ENCODE assay signal across 1 cellular context in the genomic region with DNA sequence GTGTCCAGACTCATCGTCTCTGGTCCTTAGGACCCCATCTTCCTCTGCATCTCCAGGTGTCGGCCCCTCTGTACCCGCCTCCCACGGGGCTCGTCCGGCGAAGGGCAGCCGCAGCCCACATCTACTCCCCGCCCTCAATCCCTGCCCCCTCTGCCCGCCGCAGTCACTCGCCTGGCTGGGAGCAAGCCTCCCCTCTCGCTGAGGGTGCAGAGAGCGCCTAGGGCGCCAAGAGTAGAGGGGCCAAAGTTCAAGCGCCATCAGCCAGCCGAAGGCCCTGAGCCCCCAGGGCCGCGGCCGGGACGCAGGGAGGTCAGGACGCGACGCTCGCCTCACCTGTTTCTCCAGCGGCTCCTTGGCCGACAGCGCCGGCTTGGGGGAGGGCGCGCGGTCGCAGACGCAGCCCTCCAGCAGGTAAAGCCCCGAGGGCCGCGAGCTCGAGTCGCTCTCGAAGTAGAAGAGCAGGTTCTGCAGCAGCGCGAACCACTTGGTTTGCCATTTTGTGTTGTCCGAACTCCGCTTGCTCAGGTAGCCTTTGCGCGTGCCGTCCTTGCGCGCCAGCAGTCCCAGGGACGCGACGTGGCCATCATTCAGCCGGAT.
TF ChIP-seq lines count a peak whose summit lies in the region.

No MANE protein-coding gene starts in this region.

TF ChIP-seq in HEK293, 187 proteins besides CTCF, POLR2A, EP300 and RAD21 (continued from another document):
- TF ChIP-seq, protein P1, sequence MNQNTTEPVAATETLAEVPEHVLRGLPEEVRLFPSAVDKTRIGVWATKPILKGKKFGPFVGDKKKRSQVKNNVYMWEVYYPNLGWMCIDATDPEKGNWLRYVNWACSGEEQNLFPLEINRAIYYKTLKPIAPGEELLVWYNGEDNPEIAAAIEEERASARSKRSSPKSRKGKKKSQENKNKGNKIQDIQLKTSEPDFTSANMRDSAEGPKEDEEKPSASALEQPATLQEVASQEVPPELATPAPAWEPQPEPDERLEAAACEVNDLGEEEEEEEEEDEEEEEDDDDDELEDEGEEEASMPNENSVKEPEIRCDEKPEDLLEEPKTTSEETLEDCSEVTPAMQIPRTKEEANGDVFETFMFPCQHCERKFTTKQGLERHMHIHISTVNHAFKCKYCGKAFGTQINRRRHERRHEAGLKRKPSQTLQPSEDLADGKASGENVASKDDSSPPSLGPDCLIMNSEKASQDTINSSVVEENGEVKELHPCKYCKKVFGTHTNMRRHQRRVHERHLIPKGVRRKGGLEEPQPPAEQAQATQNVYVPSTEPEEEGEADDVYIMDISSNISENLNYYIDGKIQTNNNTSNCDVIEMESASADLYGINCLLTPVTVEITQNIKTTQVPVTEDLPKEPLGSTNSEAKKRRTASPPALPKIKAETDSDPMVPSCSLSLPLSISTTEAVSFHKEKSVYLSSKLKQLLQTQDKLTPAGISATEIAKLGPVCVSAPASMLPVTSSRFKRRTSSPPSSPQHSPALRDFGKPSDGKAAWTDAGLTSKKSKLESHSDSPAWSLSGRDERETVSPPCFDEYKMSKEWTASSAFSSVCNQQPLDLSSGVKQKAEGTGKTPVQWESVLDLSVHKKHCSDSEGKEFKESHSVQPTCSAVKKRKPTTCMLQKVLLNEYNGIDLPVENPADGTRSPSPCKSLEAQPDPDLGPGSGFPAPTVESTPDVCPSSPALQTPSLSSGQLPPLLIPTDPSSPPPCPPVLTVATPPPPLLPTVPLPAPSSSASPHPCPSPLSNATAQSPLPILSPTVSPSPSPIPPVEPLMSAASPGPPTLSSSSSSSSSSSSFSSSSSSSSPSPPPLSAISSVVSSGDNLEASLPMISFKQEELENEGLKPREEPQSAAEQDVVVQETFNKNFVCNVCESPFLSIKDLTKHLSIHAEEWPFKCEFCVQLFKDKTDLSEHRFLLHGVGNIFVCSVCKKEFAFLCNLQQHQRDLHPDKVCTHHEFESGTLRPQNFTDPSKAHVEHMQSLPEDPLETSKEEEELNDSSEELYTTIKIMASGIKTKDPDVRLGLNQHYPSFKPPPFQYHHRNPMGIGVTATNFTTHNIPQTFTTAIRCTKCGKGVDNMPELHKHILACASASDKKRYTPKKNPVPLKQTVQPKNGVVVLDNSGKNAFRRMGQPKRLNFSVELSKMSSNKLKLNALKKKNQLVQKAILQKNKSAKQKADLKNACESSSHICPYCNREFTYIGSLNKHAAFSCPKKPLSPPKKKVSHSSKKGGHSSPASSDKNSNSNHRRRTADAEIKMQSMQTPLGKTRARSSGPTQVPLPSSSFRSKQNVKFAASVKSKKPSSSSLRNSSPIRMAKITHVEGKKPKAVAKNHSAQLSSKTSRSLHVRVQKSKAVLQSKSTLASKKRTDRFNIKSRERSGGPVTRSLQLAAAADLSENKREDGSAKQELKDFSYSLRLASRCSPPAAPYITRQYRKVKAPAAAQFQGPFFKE (tag by site-specific recombination; IDR thresholded peaks at IDR 0.05; ENCODE audit: borderline replicate concordance), result no peak
- TF ChIP-seq ZNF596 (tag by site-specific recombination; IDR thresholded peaks at IDR 0.05), result no peak
- no peak for TF ChIP-seq ZFP37 (tag by site-specific recombination; IDR thresholded peaks at IDR 0.05)
- TF ChIP-seq, protein P2, sequence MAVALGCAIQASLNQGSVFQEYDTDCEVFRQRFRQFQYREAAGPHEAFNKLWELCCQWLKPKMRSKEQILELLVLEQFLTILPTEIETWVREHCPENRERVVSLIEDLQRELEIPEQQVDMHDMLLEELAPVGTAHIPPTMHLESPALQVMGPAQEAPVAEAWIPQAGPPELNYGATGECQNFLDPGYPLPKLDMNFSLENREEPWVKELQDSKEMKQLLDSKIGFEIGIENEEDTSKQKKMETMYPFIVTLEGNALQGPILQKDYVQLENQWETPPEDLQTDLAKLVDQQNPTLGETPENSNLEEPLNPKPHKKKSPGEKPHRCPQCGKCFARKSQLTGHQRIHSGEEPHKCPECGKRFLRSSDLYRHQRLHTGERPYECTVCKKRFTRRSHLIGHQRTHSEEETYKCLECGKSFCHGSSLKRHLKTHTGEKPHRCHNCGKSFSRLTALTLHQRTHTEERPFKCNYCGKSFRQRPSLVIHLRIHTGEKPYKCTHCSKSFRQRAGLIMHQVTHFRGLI (tag by site-specific recombination; IDR thresholded peaks at IDR 0.05), result no peak
- no peak for TF ChIP-seq ZNF121 (tag by site-specific recombination; IDR thresholded peaks at IDR 0.05)
- no peak for TF ChIP-seq ZNF629 (tag by site-specific recombination; IDR thresholded peaks at IDR 0.05)
- no peak for TF ChIP-seq RBAK (tag by site-specific recombination; IDR thresholded peaks at IDR 0.05)
- TF ChIP-seq OVOL3 (tag by site-specific recombination; IDR thresholded peaks at IDR 0.05), result no peak
- no peak for TF ChIP-seq ZNF792 (tag by site-specific recombination; IDR thresholded peaks at IDR 0.05)
- TF ChIP-seq ZNF341 (tag by site-specific recombination; IDR thresholded peaks at IDR 0.05; ENCODE audit: low read depth), result no peak
- no peak for TF ChIP-seq ZNF10 (tag by site-specific recombination; IDR thresholded peaks at IDR 0.05)
- TF ChIP-seq ZNF549 (tag by site-specific recombination; IDR thresholded peaks at IDR 0.05), result no peak
- no peak for TF ChIP-seq ZNF530 (tag by site-specific recombination; IDR thresholded peaks at IDR 0.05; ENCODE audit: low read depth)
- no peak for TF ChIP-seq TCF7L2 (IDR thresholded peaks at IDR 0.05; ENCODE audit: borderline replicate concordance, low read depth, low read length)
- no peak for TF ChIP-seq ZNF707 (tag by site-specific recombination; IDR thresholded peaks at IDR 0.05)
- no peak for TF ChIP-seq ZNF558 (tag by site-specific recombination; IDR thresholded peaks at IDR 0.05)
- TF ChIP-seq SP2 (tag by site-specific recombination; IDR thresholded peaks at IDR 0.05), result peak; percentile 33; the same call in 1 of the 2 replicates
- peak; percentile 53 for TF ChIP-seq GLIS2 (tag by site-specific recombination; IDR thresholded peaks at IDR 0.05)
- no peak for TF ChIP-seq GFI1B (tag by site-specific recombination; IDR thresholded peaks at IDR 0.05)
- no peak for TF ChIP-seq ZNF223 (tag by site-specific recombination; IDR thresholded peaks at IDR 0.05)
- TF ChIP-seq, protein P3, sequence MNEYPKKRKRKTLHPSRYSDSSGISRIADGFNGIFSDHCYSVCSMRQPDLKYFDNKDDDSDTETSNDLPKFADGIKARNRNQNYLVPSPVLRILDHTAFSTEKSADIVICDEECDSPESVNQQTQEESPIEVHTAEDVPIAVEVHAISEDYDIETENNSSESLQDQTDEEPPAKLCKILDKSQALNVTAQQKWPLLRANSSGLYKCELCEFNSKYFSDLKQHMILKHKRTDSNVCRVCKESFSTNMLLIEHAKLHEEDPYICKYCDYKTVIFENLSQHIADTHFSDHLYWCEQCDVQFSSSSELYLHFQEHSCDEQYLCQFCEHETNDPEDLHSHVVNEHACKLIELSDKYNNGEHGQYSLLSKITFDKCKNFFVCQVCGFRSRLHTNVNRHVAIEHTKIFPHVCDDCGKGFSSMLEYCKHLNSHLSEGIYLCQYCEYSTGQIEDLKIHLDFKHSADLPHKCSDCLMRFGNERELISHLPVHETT (tag by site-specific recombination; IDR thresholded peaks at IDR 0.05), result no peak
- no peak for TF ChIP-seq ZNF394 (tag by site-specific recombination; IDR thresholded peaks at IDR 0.05; ENCODE audit: borderline replicate concordance)
- no peak for TF ChIP-seq GLIS1 (tag by site-specific recombination; IDR thresholded peaks at IDR 0.05)
- TF ChIP-seq, protein P4, sequence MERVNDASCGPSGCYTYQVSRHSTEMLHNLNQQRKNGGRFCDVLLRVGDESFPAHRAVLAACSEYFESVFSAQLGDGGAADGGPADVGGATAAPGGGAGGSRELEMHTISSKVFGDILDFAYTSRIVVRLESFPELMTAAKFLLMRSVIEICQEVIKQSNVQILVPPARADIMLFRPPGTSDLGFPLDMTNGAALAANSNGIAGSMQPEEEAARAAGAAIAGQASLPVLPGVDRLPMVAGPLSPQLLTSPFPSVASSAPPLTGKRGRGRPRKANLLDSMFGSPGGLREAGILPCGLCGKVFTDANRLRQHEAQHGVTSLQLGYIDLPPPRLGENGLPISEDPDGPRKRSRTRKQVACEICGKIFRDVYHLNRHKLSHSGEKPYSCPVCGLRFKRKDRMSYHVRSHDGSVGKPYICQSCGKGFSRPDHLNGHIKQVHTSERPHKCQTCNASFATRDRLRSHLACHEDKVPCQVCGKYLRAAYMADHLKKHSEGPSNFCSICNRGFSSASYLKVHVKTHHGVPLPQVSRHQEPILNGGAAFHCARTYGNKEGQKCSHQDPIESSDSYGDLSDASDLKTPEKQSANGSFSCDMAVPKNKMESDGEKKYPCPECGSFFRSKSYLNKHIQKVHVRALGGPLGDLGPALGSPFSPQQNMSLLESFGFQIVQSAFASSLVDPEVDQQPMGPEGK (tag by site-specific recombination; IDR thresholded peaks at IDR 0.05), result peak; percentile 18; the same call in 1 of the 2 replicates
- no peak for TF ChIP-seq ZNF175 (tag by site-specific recombination; IDR thresholded peaks at IDR 0.05)
